ENCODE assay signal across 9 cellular contexts in genomic region chr4:8110071-8110986, GRCh38. TPM values are rescaled to one million over a fixed set of nuclear protein-coding genes. Genes with fewer than 3 reads are reported as not detected.
DNase-seq lines count a peak whose midpoint lies in the region; TF ChIP-seq lines count a peak whose summit lies in the region.
"Had no signal": no experiment of that assay in that cellular context is flagged by ENCODE, and none has a peak within 500 bp of the region (broad histone marks: within the 10 kb centered on the region; RNA-seq: fewer than 3 reads in every experiment).

No MANE protein-coding gene starts in this region.

- H3K27me3 ChIP-seq in HUES48 (ENCODE audit: control insufficient read depth, insufficient read depth, low read length) (no peaks in the 10 kb centered on the region), osteoblast (ENCODE audit: insufficient read depth, low read length) (peaks cover 27% of the 10 kb centered on the region)

- H3K9me3 ChIP-seq in HUES48 (ENCODE audit: control insufficient read depth, insufficient read depth, low read length) (no peaks in the 10 kb centered on the region), osteoblast (ENCODE audit: low read depth, low read length) (no peaks in the 10 kb centered on the region)
- H3K9me3 ChIP-seq: neutrophil had no signal

- H4K20me1 ChIP-seq in osteoblast (ENCODE audit: insufficient read depth, low read length) = no peaks in the 10 kb centered on the region

- H2AFZ ChIP-seq in osteoblast (ENCODE audit: low read length) = no peak overlapping the region

- peak overlapping the region; percentile 37 for H3K9ac ChIP-seq in HUES48 (ENCODE audit: low read depth, low read length)

- H3K4me1 ChIP-seq in HUES48 (ENCODE audit: control insufficient read depth, insufficient read depth, low read length) = peaks cover 13% of the 10 kb centered on the region
- H3K4me1 ChIP-seq in osteoblast (ENCODE audit: insufficient read depth, low read length) = no peaks in the 10 kb centered on the region

- no peaks in the 10 kb centered on the region for H3K79me2 ChIP-seq in osteoblast (ENCODE audit: insufficient read depth, low read length)

- H3K27ac ChIP-seq in HUES48 (ENCODE audit: low read depth, low read length) = peak overlapping the region; percentile 91
- H3K27ac ChIP-seq in osteoblast (ENCODE audit: low read depth, low read length) = no peak overlapping the region
- H3K27ac ChIP-seq: neutrophil had no signal

- peak; percentile 14 for TF ChIP-seq CTCF in osteoblast (IDR thresholded peaks at IDR 0.05; ENCODE audit: extremely low read depth, low read depth, low read length)

- no peaks in the 10 kb centered on the region for H3K36me3 ChIP-seq in HUES48 (ENCODE audit: control insufficient read depth, insufficient read depth, low read length)
- no peaks in the 10 kb centered on the region for H3K36me3 ChIP-seq in osteoblast (ENCODE audit: insufficient read depth, low read length)
- H3K36me3 ChIP-seq: neutrophil had no signal

- no peak overlapping the region for H3K4me2 ChIP-seq in osteoblast (ENCODE audit: insufficient read depth, low read length)

- H3K4me3 ChIP-seq in HUES48 (ENCODE audit: low read depth, low read length) (no peak overlapping the region), osteoblast (ENCODE audit: insufficient read depth, low read length) (no peak overlapping the region)

- DNase-seq in NCI-H2196 (lab: John Stamatoyannopoulos, UW; ENCODE audit: unreplicated experiment) = peak; percentile 12
- no peak for DNase-seq in NCI-H2196 treated with DMSO at 0.1 percent for 48 hours (lab: John Stamatoyannopoulos, UW; ENCODE audit: unreplicated experiment)
- peak; percentile 44 for DNase-seq in dermis blood vessel endothelial cell
- peak; percentile 54 for DNase-seq in osteoblast (ENCODE audit: insufficient read length, low spot score, missing footprints)
- no peak for DNase-seq in NCI-H2107 treated with DMSO at 0.1 percent for 48 hours (lab: John Stamatoyannopoulos, UW; ENCODE audit: unreplicated experiment)
- DNase-seq in effector CD8-positive, alpha-beta T cell (lab: John Stamatoyannopoulos, UW) = no peak
- no peak for DNase-seq in activated effector memory CD4-positive, alpha-beta T cell treated with Interleukin-2 at 50 U/mL for 16 hours

RNA-seq across cellular contexts. Expression of gene ABLIM2, which starts 48.3 kb away (rescaled TPM):
- total RNA-seq in dermis blood vessel endothelial cell (8.8 and 10.8 TPM in 2 replicates), osteoblast (0.29 and 0.36 TPM in 2 replicates)

Comparison
In these comparisons a context has a peak if more than half of its experiments do, and no peak if none do; other contexts are left out.
1. DNase-seq: peak in NCI-H2196 (single experiment), dermis blood vessel endothelial cell (single experiment) and osteoblast (single experiment); none in NCI-H2196 treated with DMSO at 0.1 percent for 48 hours (single experiment), NCI-H2107 treated with DMSO at 0.1 percent for 48 hours (single experiment), effector CD8-positive, alpha-beta T cell (single experiment) and activated effector memory CD4-positive, alpha-beta T cell treated with Interleukin-2 at 50 U/mL for 16 hours (single experiment).